In genomic region chr14:94129111-94129757, GRCh38 we compare ENCODE assay signal across 8 cellular contexts. TPM values are rescaled to one million over a fixed set of nuclear protein-coding genes. Genes with fewer than 3 reads are reported as not detected.
A peak's percentile ranks its signal among the peaks of the same experiment; 100 is the strongest.
DNase-seq lines count a peak whose midpoint lies in the region; ATAC-seq and TF ChIP-seq lines count a peak whose summit lies in the region.

Gene IFI27L2 (minus strand): TSS chr14:94129604. CDS start chr14:94129564, 40 bp downstream.

- H2AFZ ChIP-seq in OCI-LY3 (ENCODE audit: low read depth, low read length) = peak within 1 kb of the TSS; percentile 95

- no peaks in the 10 kb centered on the region for H4K20me1 ChIP-seq in OCI-LY3 (ENCODE audit: insufficient read depth, low read length)

- no peak within 1 kb of the TSS for H3K27ac Mint-ChIP-seq in Caco-2 (ENCODE audit: unreplicated experiment)
- H3K27ac Mint-ChIP-seq in activated T-cell treated with anti-CD3 and anti-CD28 coated beads, Interleukin-2, amount 50 U/mL, for 24 hours = peak within 1 kb of the TSS; percentile 68

- no peaks in the 10 kb centered on the region for H3K36me3 Mint-ChIP-seq in Caco-2 (ENCODE audit: insufficient read depth, unreplicated experiment)
- H3K36me3 Mint-ChIP-seq in activated T-cell treated with anti-CD3 and anti-CD28 coated beads, Interleukin-2, amount 50 U/mL, for 24 hours (ENCODE audit: low read depth) = no peaks in the 10 kb centered on the region

- no peaks in the 10 kb centered on the region for H3K36me3 ChIP-seq in Caco-2 (ENCODE audit: control insufficient read depth, insufficient read depth, low read length)
- no peaks in the 10 kb centered on the region for H3K36me3 ChIP-seq in OCI-LY3 (replicated peaks; ENCODE audit: low read depth, low read length)
- peaks cover 0 to 4% of the 10 kb centered on the region in 2 donors for H3K36me3 ChIP-seq in muscle layer of duodenum (ENCODE audit: control insufficient read depth in 1 of 2, insufficient read depth in 2 of 2, low read length in 2 of 2)

- H3K27ac ChIP-seq in OCI-LY3 (ENCODE audit: low read length) = no peak within 1 kb of the TSS
- peak within 1 kb of the TSS; percentile 61 for H3K27ac ChIP-seq in muscle layer of duodenum (ENCODE audit: low read length)

- H3K27me3 Mint-ChIP-seq in Caco-2 (ENCODE audit: insufficient read depth, unreplicated experiment) = no peaks in the 10 kb centered on the region
- peaks cover 3% of the 10 kb centered on the region for H3K27me3 Mint-ChIP-seq in activated T-cell treated with anti-CD3 and anti-CD28 coated beads, Interleukin-2, amount 50 U/mL, for 24 hours

- BruUV-seq in Caco-2 (replicated peaks; lab: Mats Ljungman, UMichigan) = no TSS peak

- H3K4me3 ChIP-seq in Caco-2 (ENCODE audit: low read depth, low read length) = peak within 1 kb of the TSS; percentile 29
- peak within 1 kb of the TSS; percentile 97 for H3K4me3 ChIP-seq in OCI-LY3 (ENCODE audit: low read length)
- H3K4me3 ChIP-seq in muscle layer of duodenum (ENCODE audit: low read depth in 1 of 2, low read length in 2 of 2) = peak within 1 kb of the TSS; percentile 61 to 76

- TF ChIP-seq CTCF in Caco-2 (IDR thresholded peaks at IDR 0.05; ENCODE audit: insufficient read depth in 1 of 2, low read depth in 1 of 2, low read length in 1 of 2, severe bottlenecking in 1 of 2, unreplicated experiment in 1 of 2) (peak in 1 of 2 experiments; percentile 47), OCI-LY3 (IDR thresholded peaks at IDR 0.05; ENCODE audit: low read depth, low read length) (no peak)

- H3K9ac ChIP-seq in OCI-LY3 (ENCODE audit: low read length) = peak within 1 kb of the TSS; percentile 80

- H3K9me3 ChIP-seq in Caco-2 = no peaks in the 10 kb centered on the region
- no peaks in the 10 kb centered on the region for H3K9me3 ChIP-seq in OCI-LY3 (ENCODE audit: insufficient read depth, low read length)
- H3K9me3 ChIP-seq in muscle layer of duodenum (ENCODE audit: control insufficient read depth in 1 of 2, low read length in 2 of 2) = no peaks in the 10 kb centered on the region

- peak within 1 kb of the TSS; percentile 84 for H3K4me3 Mint-ChIP-seq in Caco-2 (ENCODE audit: unreplicated experiment)
- H3K4me3 Mint-ChIP-seq in activated T-cell treated with anti-CD3 and anti-CD28 coated beads, Interleukin-2, amount 50 U/mL, for 24 hours = peak within 1 kb of the TSS; percentile 79

- H3K4me1 ChIP-seq in Caco-2 (no peaks in the 10 kb centered on the region), OCI-LY3 (ENCODE audit: low read length) (peaks cover 11% of the 10 kb centered on the region), muscle layer of duodenum (ENCODE audit: control insufficient read depth in 1 of 2, insufficient read depth in 2 of 2, low read length in 2 of 2) (peaks cover 6 to 16% of the 10 kb centered on the region in 2 donors)

- CTCF ChIA-PET in Caco-2 (lab: Charles Lee) = interaction anchor here (0.5 to 1.6 kb wide), 5 partner anchors 23 to 1782 kb away, joined by 3 to 6 read pairs (median 4); partner anchors contain the start of genes DDX24 and IFI27L1

- intact Hi-C loops in Caco-2 (cut with micrococcal nuclease; ENCODE audit: unreplicated experiment) = no loop called here

- no peaks in the 10 kb centered on the region for H3K27me3 ChIP-seq in Caco-2 (replicated peaks; ENCODE audit: control insufficient read depth, insufficient read depth, low read length)
- 0 out of 2 replicates have a peak, but pooled peaks cover 3% of the 10 kb centered on the region for H3K27me3 ChIP-seq in OCI-LY3 (ENCODE audit: low read depth, low read length)
- no peaks in the 10 kb centered on the region for H3K27me3 ChIP-seq in muscle layer of duodenum (ENCODE audit: low read depth, low read length)

- DNase-seq in Caco-2 (peak; percentile 50 to 76), HPDE6-E6E7 (ENCODE audit: extremely low spot score) (peak; percentile 89)
- DNase-seq in activated T-cell treated with anti-CD3 and anti-CD28 coated beads, Interleukin-2, amount 50 U/mL, for 24 hours = peak; percentile 72
- DNase-seq in stimulated activated CD8-positive, alpha-beta memory T cell treated with anti-CD3 and anti-CD28 coated beads, Interleukin-7, amount 100 ng/mL, for 24 hours (ENCODE audit: low read depth) = peak; percentile 44

- POLR2A ChIA-PET in Caco-2 (lab: Charles Lee) = no interaction called here

- H3K9me3 Mint-ChIP-seq in Caco-2 (ENCODE audit: unreplicated experiment) = no peaks in the 10 kb centered on the region
- H3K9me3 Mint-ChIP-seq in activated T-cell treated with anti-CD3 and anti-CD28 coated beads, Interleukin-2, amount 50 U/mL, for 24 hours = no peaks in the 10 kb centered on the region

- peaks cover 10% of the 10 kb centered on the region for H3K4me1 Mint-ChIP-seq in Caco-2 (ENCODE audit: low read depth, unreplicated experiment)
- H3K4me1 Mint-ChIP-seq in activated T-cell treated with anti-CD3 and anti-CD28 coated beads, Interleukin-2, amount 50 U/mL, for 24 hours (ENCODE audit: low read depth) = peaks cover 19% of the 10 kb centered on the region

- no peaks in the 10 kb centered on the region for H3K79me2 ChIP-seq in OCI-LY3 (ENCODE audit: low read length)

- peak within 1 kb of the TSS; percentile 56 for H3K4me2 ChIP-seq in OCI-LY3 (ENCODE audit: low read length)

- ATAC-seq in GM19467 (IDR thresholded peaks at IDR 0.05; ENCODE audit: unreplicated experiment) (peak; percentile 92), esophagus mucosa (peak; percentile 73)

RNA-seq across cellular contexts. Expression of gene IFI27L2, which starts in this region (rescaled TPM):
- total RNA-seq in Caco-2 (2022) (3.4 and 4.7 TPM in 2 replicates), esophagus mucosa (30.8 TPM)

Comparison
In these comparisons a context has a peak if more than half of its experiments do, and no peak if none do; other contexts are left out.
1. H3K4me3 ChIP-seq: peak in every context shown above with its lines; median percentile 97 in OCI-LY3; 68 in muscle layer of duodenum; 29 in Caco-2.